Comparison of ENCODE assay signal across 1 cellular context in genomic region chr3:188125076-188125475, GRCh38.
TF ChIP-seq lines count a peak whose summit lies in the region.

No MANE protein-coding gene starts in this region.

TF ChIP-seq in HepG2, 621 proteins besides CTCF, POLR2A, EP300 and RAD21 (continued from another document):
- TF ChIP-seq, protein P1, sequence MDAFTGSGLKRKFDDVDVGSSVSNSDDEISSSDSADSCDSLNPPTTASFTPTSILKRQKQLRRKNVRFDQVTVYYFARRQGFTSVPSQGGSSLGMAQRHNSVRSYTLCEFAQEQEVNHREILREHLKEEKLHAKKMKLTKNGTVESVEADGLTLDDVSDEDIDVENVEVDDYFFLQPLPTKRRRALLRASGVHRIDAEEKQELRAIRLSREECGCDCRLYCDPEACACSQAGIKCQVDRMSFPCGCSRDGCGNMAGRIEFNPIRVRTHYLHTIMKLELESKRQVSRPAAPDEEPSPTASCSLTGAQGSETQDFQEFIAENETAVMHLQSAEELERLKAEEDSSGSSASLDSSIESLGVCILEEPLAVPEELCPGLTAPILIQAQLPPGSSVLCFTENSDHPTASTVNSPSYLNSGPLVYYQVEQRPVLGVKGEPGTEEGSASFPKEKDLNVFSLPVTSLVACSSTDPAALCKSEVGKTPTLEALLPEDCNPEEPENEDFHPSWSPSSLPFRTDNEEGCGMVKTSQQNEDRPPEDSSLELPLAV (CRISPR knock-in tag; conservative IDR thresholded peaks at IDR 0.05; ENCODE audit: low read depth): no peak
- TF ChIP-seq HNF4A (CRISPR knock-in tag; IDR thresholded peaks at IDR 0.05): 0 out of 2 replicates have a peak, but pooled peaks have one; percentile 9
